ENCODE assay signal across 26 cellular contexts in genomic region chr5:109218767-109219166, GRCh38.
"Had no signal": no experiment of that assay in that cellular context is flagged by ENCODE, and none has a peak within 500 bp of the region (broad histone marks: within the 10 kb centered on the region; RNA-seq: fewer than 3 reads in every experiment).

No MANE protein-coding gene starts in this region.

- H3K36me3 Mint-ChIP-seq: activated CD8-positive, alpha-beta memory T cell treated with anti-CD3 and anti-CD28 coated beads, Interleukin-2, amount 10 ng/mL, durations not matched to agents 7 days and 5 days; activated naive CD4-positive, alpha-beta T cell treated with anti-CD3 and anti-CD28 coated beads, Interleukin-2, amount 50 U/mL, for 24 hours; stimulated activated naive B cell treated with anti-CD40 and anti-IgM and Interleukin-4, amounts not matched to agents 10 μg/mL and 1 μg/mL and 100 μg/mL, for 72 hours had no signal

- H3K4me1 ChIP-seq: gastrocnemius medialis, pancreas, psoas muscle, stomach, suprapubic skin, tibial artery, upper lobe of right lung had no signal

- ATAC-seq: activated CD4-positive, alpha-beta T cell treated with anti-CD3 and anti-CD28 coated beads for 36 hours; activated CD8-positive, alpha-beta memory T cell treated with anti-CD3 and anti-CD28 coated beads, Interleukin-2, amount 10 ng/mL, durations not matched to agents 7 days and 5 days; activated CD8-positive, alpha-beta T cell treated with anti-CD3 and anti-CD28 coated beads, Interleukin-2, amount 10 ng/mL, durations not matched to agents 7 days and 5 days; activated naive CD8-positive, alpha-beta T cell treated with anti-CD3 and anti-CD28 coated beads, Interleukin-2, amount 50 U/mL, for 24 hours; gastrocnemius medialis; left colon; naive thymus-derived CD4-positive, alpha-beta T cell; pancreas; psoas muscle; stimulated activated naive B cell treated with anti-CD40 and anti-IgM and Interleukin-4, amounts not matched to agents 10 μg/mL and 1 μg/mL and 100 μg/mL, for 72 hours; upper lobe of right lung had no signal

- DNase-seq: activated CD4-positive, alpha-beta T cell treated with anti-CD3 and anti-CD28 coated beads for 36 hours; activated CD4-positive, CD25-positive, alpha-beta regulatory T cell; activated CD8-positive, alpha-beta memory T cell treated with anti-CD3 and anti-CD28 coated beads, Interleukin-2, amount 10 ng/mL, durations not matched to agents 7 days and 5 days; activated CD8-positive, alpha-beta T cell treated with anti-CD3 and anti-CD28 coated beads, Interleukin-2, amount 10 ng/mL, durations not matched to agents 7 days and 5 days; activated naive CD8-positive, alpha-beta T cell treated with anti-CD3 and anti-CD28 coated beads, Interleukin-2, amount 50 U/mL, for 24 hours; activated T-cell treated with anti-CD3 and anti-CD28 coated beads, Interleukin-2, amount 50 U/mL, for 48 hours; dorsolateral prefrontal cortex; effector memory CD4-positive, alpha-beta T cell; gastrocnemius medialis; glutamatergic neuron; left colon; naive thymus-derived CD4-positive, alpha-beta T cell; nucleus accumbens; pancreas; psoas muscle; stimulated activated CD4-positive, alpha-beta T cell treated with anti-CD3 and anti-CD28 coated beads, Interleukin-15, amount 100 ng/mL, for 24 hours; stimulated activated CD4-positive, alpha-beta T cell treated with anti-CD3 and anti-CD28 coated beads, Interleukin-2, amount 100 ng/mL, for 24 hours; stimulated activated naive B cell treated with anti-CD40 and anti-IgM and Interleukin-4, amounts not matched to agents 10 μg/mL and 1 μg/mL and 100 μg/mL, for 72 hours; stomach; tibial artery; upper lobe of right lung had no signal

- H3K4me1 Mint-ChIP-seq: activated CD4-positive, alpha-beta T cell treated with anti-CD3 and anti-CD28 coated beads for 36 hours; activated CD8-positive, alpha-beta memory T cell treated with anti-CD3 and anti-CD28 coated beads, Interleukin-2, amount 10 ng/mL, durations not matched to agents 7 days and 5 days; activated naive CD4-positive, alpha-beta T cell treated with anti-CD3 and anti-CD28 coated beads, Interleukin-2, amount 50 U/mL, for 24 hours; activated naive CD8-positive, alpha-beta T cell treated with anti-CD3 and anti-CD28 coated beads, Interleukin-2, amount 50 U/mL, for 24 hours; central memory CD8-positive, alpha-beta T cell; naive thymus-derived CD4-positive, alpha-beta T cell; stimulated activated naive B cell treated with anti-CD40 and anti-IgM and Interleukin-4, amounts not matched to agents 10 μg/mL and 1 μg/mL and 100 μg/mL, for 72 hours had no signal

- H3K27ac Mint-ChIP-seq: activated CD4-positive, alpha-beta T cell treated with anti-CD3 and anti-CD28 coated beads for 36 hours; activated CD8-positive, alpha-beta memory T cell treated with anti-CD3 and anti-CD28 coated beads, Interleukin-2, amount 10 ng/mL, durations not matched to agents 7 days and 5 days; activated CD8-positive, alpha-beta T cell treated with anti-CD3 and anti-CD28 coated beads, Interleukin-2, amount 10 ng/mL, durations not matched to agents 7 days and 5 days; activated naive CD4-positive, alpha-beta T cell treated with anti-CD3 and anti-CD28 coated beads, Interleukin-2, amount 50 U/mL, for 24 hours; activated naive CD8-positive, alpha-beta T cell treated with anti-CD3 and anti-CD28 coated beads, Interleukin-2, amount 50 U/mL, for 24 hours; activated T-helper 2 cell treated with anti-CD3 and anti-CD28 coated beads, Interferon-gamma antibody, Interleukin-2, Interleukin-4, amounts not matched to agents 10 μg/mL and 5 μg/mL and 100 μg/mL, durations not matched to agents 14 hours and 24 hours and 36 hours; naive thymus-derived CD4-positive, alpha-beta T cell; stimulated activated naive B cell treated with anti-CD40 and anti-IgM and Interleukin-4, amounts not matched to agents 10 μg/mL and 1 μg/mL and 100 μg/mL, for 72 hours had no signal

- H3K27me3 ChIP-seq: dorsolateral prefrontal cortex, gastrocnemius medialis, pancreas, stomach, suprapubic skin, tibial artery, upper lobe of right lung had no signal

- H3K9me3 Mint-ChIP-seq: activated naive CD4-positive, alpha-beta T cell treated with anti-CD3 and anti-CD28 coated beads, Interleukin-2, amount 50 U/mL, for 24 hours; activated naive CD8-positive, alpha-beta T cell treated with anti-CD3 and anti-CD28 coated beads, Interleukin-2, amount 50 U/mL, for 24 hours; activated T-helper 2 cell treated with anti-CD3 and anti-CD28 coated beads, Interferon-gamma antibody, Interleukin-2, Interleukin-4, amounts not matched to agents 10 μg/mL and 5 μg/mL and 100 μg/mL, durations not matched to agents 14 hours and 24 hours and 36 hours; central memory CD8-positive, alpha-beta T cell had no signal

- H3K27me3 Mint-ChIP-seq: activated CD8-positive, alpha-beta memory T cell treated with anti-CD3 and anti-CD28 coated beads, Interleukin-2, amount 10 ng/mL, durations not matched to agents 7 days and 5 days had no signal

- H3K27ac ChIP-seq: dorsolateral prefrontal cortex, gastrocnemius medialis, pancreas, psoas muscle, stomach, suprapubic skin, tibial artery, upper lobe of right lung had no signal

- H3K4me3 Mint-ChIP-seq: activated CD4-positive, alpha-beta T cell treated with anti-CD3 and anti-CD28 coated beads for 36 hours; activated CD8-positive, alpha-beta memory T cell treated with anti-CD3 and anti-CD28 coated beads, Interleukin-2, amount 10 ng/mL, durations not matched to agents 7 days and 5 days; activated CD8-positive, alpha-beta T cell treated with anti-CD3 and anti-CD28 coated beads, Interleukin-2, amount 10 ng/mL, durations not matched to agents 7 days and 5 days; activated naive CD4-positive, alpha-beta T cell treated with anti-CD3 and anti-CD28 coated beads, Interleukin-2, amount 50 U/mL, for 24 hours; activated naive CD8-positive, alpha-beta T cell treated with anti-CD3 and anti-CD28 coated beads, Interleukin-2, amount 50 U/mL, for 24 hours; central memory CD8-positive, alpha-beta T cell; naive thymus-derived CD4-positive, alpha-beta T cell; neural crest cell; stimulated activated naive B cell treated with anti-CD40 and anti-IgM and Interleukin-4, amounts not matched to agents 10 μg/mL and 1 μg/mL and 100 μg/mL, for 72 hours had no signal
